In genomic region chr6:47112311-47112710, GRCh38 we compare ENCODE assay signal across 19 cellular contexts.
DNase-seq lines count a peak whose midpoint lies in the region; ATAC-seq, FAIRE-seq and TF ChIP-seq lines count a peak whose summit lies in the region.
"Had no signal": no experiment of that assay in that cellular context is flagged by ENCODE, and none has a peak within 500 bp of the region (broad histone marks: within the 10 kb centered on the region; RNA-seq: fewer than 3 reads in every experiment).

No MANE protein-coding gene starts in this region.

- H2BK15ac ChIP-seq in H1 (ENCODE audit: low read length) (no peak overlapping the region), mesenchymal stem cell (ENCODE audit: low read depth, poor library complexity, severe bottlenecking) (no peak overlapping the region)

- H4K8ac ChIP-seq in H1 (ENCODE audit: extremely low read depth, insufficient read depth, low read length): no peak overlapping the region
- H4K8ac ChIP-seq in mesenchymal stem cell (ENCODE audit: low read length): no peak overlapping the region

- no peak overlapping the region for H2BK120ac ChIP-seq in H1 (replicated peaks; ENCODE audit: low read depth, low read length)
- no peak overlapping the region for H2BK120ac ChIP-seq in mesenchymal stem cell (ENCODE audit: low read depth, low read length)

- TF ChIP-seq CTCF in HepG2 (CRISPR knock-in tag; IDR thresholded peaks at IDR 0.05) (no peak), right lobe of liver (IDR thresholded peaks at IDR 0.05) (no peak), RWPE2 (IDR thresholded peaks at IDR 0.05; ENCODE audit: poor library complexity, severe bottlenecking) (no peak), H1 (IDR thresholded peaks at IDR 0.05; ENCODE audit: control extremely low read depth in 1 of 3, insufficient read depth in 1 of 3, low read depth in 1 of 3, low read length in 3 of 3) (no peak)

- TF ChIP-seq EP300 in HepG2 (IDR thresholded peaks at IDR 0.05; ENCODE audit: low read depth in 2 of 2, low read length in 2 of 2): no peak
- no peak for TF ChIP-seq EP300 in HepG2 (CRISPR knock-in tag; IDR thresholded peaks at IDR 0.05; ENCODE audit: borderline replicate concordance)
- no peak for TF ChIP-seq EP300 in H1 (IDR thresholded peaks at IDR 0.05; ENCODE audit: borderline replicate concordance in 1 of 2, low read depth in 2 of 2, low read length in 2 of 2)

- WGBS in HepG2 (ENCODE audit: low lambda C conversion rate): 97% methylated on average over 1 of the region's 1 CpG
- 100% methylated on average over 1 of the region's 1 CpG for WGBS in right lobe of liver (ENCODE audit: insufficient coverage, low coverage, low lambda C conversion rate, missing lambda C conversion rate)
- WGBS in H1 (ENCODE audit: extremely low coverage in 1 of 2, insufficient coverage in 1 of 2, insufficient read length in 1 of 2, insufficient replicate concordance in 2 of 2, low coverage in 1 of 2, low lambda C conversion rate in 2 of 2, missing lambda C conversion rate in 1 of 2), 2 experiments: 88% methylated on average over 1 of the region's 1 CpG; no CpG with 5 or more reads in 1 of the 2 experiments
- no CpG with 5 or more reads among the region's 1 CpG for WGBS in mesenchymal stem cell

- H3K56ac ChIP-seq in H1 (replicated peaks; ENCODE audit: insufficient read length, low read depth, low read length): no peak overlapping the region

- H3K14ac ChIP-seq in H1 (ENCODE audit: insufficient read length) (no peak overlapping the region), mesenchymal stem cell (ENCODE audit: low read length in 2 of 2) (no peak overlapping the region)

- FAIRE-seq in HepG2 (lab: Jason Lieb, UNC) (no peak), H1 (lab: Jason Lieb, UNC) (no peak)
- FAIRE-seq: D721Med had no signal

- no peaks in the 10 kb centered on the region for H4K20me1 ChIP-seq in HepG2 (ENCODE audit: insufficient read depth, low read length)
- H4K20me1 ChIP-seq in H1 (replicated peaks in 1 of 2; ENCODE audit: control insufficient read depth in 1 of 2, insufficient read depth in 2 of 2, low read length in 2 of 2): no peaks in the 10 kb centered on the region
- H4K20me1 ChIP-seq: BLaER1 treated with 17β-estradiol and CSF1 and Interleukin-3, amounts not matched to agents 10 nM and 100 nM had no signal

- H3K9me3 ChIP-seq in HepG2 (ENCODE audit: low read length): no peaks in the 10 kb centered on the region
- no peaks in the 10 kb centered on the region for H3K9me3 ChIP-seq in right lobe of liver
- no peaks in the 10 kb centered on the region for H3K9me3 ChIP-seq in RWPE2 (ENCODE audit: severe bottlenecking)
- H3K9me3 ChIP-seq in H1 (ENCODE audit: insufficient read depth in 2 of 2, low read depth in 1 of 2, low read length in 1 of 2): no peaks in the 10 kb centered on the region
- H3K9me3 ChIP-seq in mesenchymal stem cell (ENCODE audit: control insufficient read depth, low read length): no peaks in the 10 kb centered on the region
- H3K9me3 ChIP-seq: BLaER1 treated with 17β-estradiol and CSF1 and Interleukin-3, amounts not matched to agents 10 nM and 100 nM; Peyer's patch had no signal

- no peak overlapping the region for H4K5ac ChIP-seq in H1 (ENCODE audit: insufficient read length, low read depth, low read length)

- H3K9ac ChIP-seq in HepG2 (ENCODE audit: insufficient read depth, low read depth, low read length): 0 out of 2 replicates have a peak overlapping the region, but pooled peaks have one; percentile 7
- H3K9ac ChIP-seq in H1 (replicated peaks in 1 of 4; ENCODE audit: extremely low read depth in 1 of 4, low read depth in 3 of 4, low read length in 3 of 4): no peak overlapping the region
- H3K9ac ChIP-seq in mesenchymal stem cell (ENCODE audit: low read length): no peak overlapping the region
- H3K9ac ChIP-seq: BLaER1 treated with 17β-estradiol and CSF1 and Interleukin-3, amounts not matched to agents 10 nM and 100 nM had no signal

- no peaks in the 10 kb centered on the region for H3K27me3 ChIP-seq in HepG2 (ENCODE audit: control insufficient read depth in 1 of 2, insufficient read depth in 2 of 2, low read length in 2 of 2)
- H3K27me3 ChIP-seq in right lobe of liver: no peaks in the 10 kb centered on the region
- no peaks in the 10 kb centered on the region for H3K27me3 ChIP-seq in RWPE2 (ENCODE audit: insufficient read depth, poor library complexity, severe bottlenecking)
- H3K27me3 ChIP-seq in H1 (replicated peaks in 1 of 4; ENCODE audit: control insufficient read depth in 3 of 4, extremely low read depth in 1 of 4, insufficient read depth in 3 of 4, low read length in 3 of 4): no peaks in the 10 kb centered on the region
- H3K27me3 ChIP-seq in mesenchymal stem cell (ENCODE audit: control insufficient read depth in 1 of 2, insufficient read depth in 1 of 2, low read length in 2 of 2): no peaks in the 10 kb centered on the region
- H3K27me3 ChIP-seq: Peyer's patch had no signal

- H3K23ac ChIP-seq in H1 (ENCODE audit: insufficient read length) (no peak overlapping the region), mesenchymal stem cell (ENCODE audit: low read length in 2 of 2) (no peak overlapping the region)

- intact Hi-C loops in HepG2 (cut with micrococcal nuclease; ENCODE audit: unreplicated experiment): no loop called here
- intact Hi-C loops in right lobe of liver (cut with DNase I): no loop called here

- H2BK5ac ChIP-seq in H1 (ENCODE audit: low read depth, low read length) (no peak overlapping the region), mesenchymal stem cell (ENCODE audit: low read depth, low read length, poor library complexity, severe bottlenecking) (no peak overlapping the region)

- H3K4me2 ChIP-seq in HepG2 (ENCODE audit: low read depth, low read length) (no peak overlapping the region), H1 (ENCODE audit: insufficient read depth in 1 of 2, low read depth in 2 of 2, low read length in 2 of 2) (no peak overlapping the region), mesenchymal stem cell (ENCODE audit: low read length, poor library complexity, severe bottlenecking) (no peak overlapping the region)

- H3K4me1 ChIP-seq in HepG2 (ENCODE audit: insufficient read depth, low read length) (peaks cover 44% of the 10 kb centered on the region), right lobe of liver (no peaks in the 10 kb centered on the region), RWPE2 (ENCODE audit: insufficient read depth, poor library complexity, severe bottlenecking) (peaks cover 23% of the 10 kb centered on the region), H1 (replicated peaks in 1 of 4; ENCODE audit: control insufficient read depth in 3 of 4, insufficient read depth in 4 of 4, low read length in 3 of 4) (peaks cover 0 to 1% (median under 1%) of the 10 kb centered on the region in 4 experiments; a peak in 3 of 7 replicates), mesenchymal stem cell (ENCODE audit: control insufficient read depth, insufficient read depth, low read depth, low read length) (peaks cover 9% of the 10 kb centered on the region)

- ATAC-seq in HepG2: no peak
- ATAC-seq in right lobe of liver: no peak
- ATAC-seq in RWPE2 (ENCODE audit: low read depth): no peak
- ATAC-seq in GM21528 (IDR thresholded peaks at IDR 0.05; ENCODE audit: low FRiP score, unreplicated experiment): no peak
- ATAC-seq: CD8-positive, alpha-beta T cell had no signal

- H3K23me2 ChIP-seq in H1 (ENCODE audit: low read depth, low read length): no peaks in the 10 kb centered on the region

- H2AK5ac ChIP-seq in H1 (ENCODE audit: low read depth, low read length): no peak overlapping the region
- no peak overlapping the region for H2AK5ac ChIP-seq in mesenchymal stem cell (ENCODE audit: low read length, severe bottlenecking)

- no peak overlapping the region for H2BK20ac ChIP-seq in H1 (ENCODE audit: low read length)

- TF ChIP-seq POLR2A in HepG2 (IDR thresholded peaks at IDR 0.05; ENCODE audit: insufficient read depth in 1 of 2, low read depth in 2 of 2, low read length in 2 of 2) (no peak), right lobe of liver (IDR thresholded peaks at IDR 0.05) (no peak), H1 (IDR thresholded peaks at IDR 0.05; ENCODE audit: control extremely low read depth in 1 of 2, low read depth in 2 of 2, low read length in 2 of 2) (no peak)

- CTCF ChIA-PET in HepG2 (lab: Yijun Ruan, JAX; ENCODE audit: low intra/inter-chr PET ratio, low total read pairs) (no interaction called here), H1 (lab: Charles Lee; ENCODE audit: partially characterized antibody) (interaction anchor here (0.5 kb wide), 1 partner anchor 225 kb away, joined by 4 read pairs; no protein-coding TSS in a partner anchor)

- no peak overlapping the region for H2BK12ac ChIP-seq in H1 (ENCODE audit: low read depth, low read length)
- no peak overlapping the region for H2BK12ac ChIP-seq in mesenchymal stem cell (ENCODE audit: low read length in 2 of 2)

- DNase-seq in HepG2 (ENCODE audit: low spot score) (no peak), right lobe of liver (no peak), RWPE2 (ENCODE audit: low spot score) (no peak), H1 (ENCODE audit: low read depth in 1 of 2, low spot score in 2 of 2) (no peak), NCI-H82 treated with DMSO at 0.1 percent for 48 hours (lab: John Stamatoyannopoulos, UW; ENCODE audit: unreplicated experiment) (no peak), mesenchymal stem cell (no peak)
- DNase-seq in activated CD4-positive, alpha-beta T cell treated with anti-CD3 and anti-CD28 coated beads, Interleukin-2, amount 50 U/mL, for 1 hour: no peak
- DNase-seq: CD8-positive, alpha-beta T cell; DMS79; H9; Kasumi-1; NCI-H1092 treated with DMSO at 0.1 percent for 48 hours; NCI-H2081; NCI-H510A; Right ventricle myocardium superior had no signal

- H3K36me3 ChIP-seq in HepG2 (replicated peaks in 1 of 2; ENCODE audit: control insufficient read depth in 1 of 2, insufficient read depth in 2 of 2, low read length in 2 of 2): no peaks in the 10 kb centered on the region
- no peaks in the 10 kb centered on the region for H3K36me3 ChIP-seq in right lobe of liver
- no peaks in the 10 kb centered on the region for H3K36me3 ChIP-seq in RWPE2 (ENCODE audit: low read depth)
- H3K36me3 ChIP-seq in H1 (ENCODE audit: control insufficient read depth in 2 of 4, insufficient read depth in 4 of 4, low read length in 3 of 4): no peaks in the 10 kb centered on the region
- H3K36me3 ChIP-seq in mesenchymal stem cell (ENCODE audit: control insufficient read depth in 1 of 2, insufficient read depth in 2 of 2, low read depth in 1 of 2, low read length in 2 of 2): no peaks in the 10 kb centered on the region
- H3K36me3 ChIP-seq: BLaER1 treated with 17β-estradiol and CSF1 and Interleukin-3, amounts not matched to agents 10 nM and 100 nM; Peyer's patch had no signal

- H3K4ac ChIP-seq in H1 (replicated peaks; ENCODE audit: insufficient read length, low read depth, low read length) (no peak overlapping the region), mesenchymal stem cell (ENCODE audit: low read depth in 1 of 2, low read length in 2 of 2) (no peak overlapping the region)

- no peaks in the 10 kb centered on the region for H3K79me1 ChIP-seq in H1 (ENCODE audit: low read depth, low read length)
- H3K79me1 ChIP-seq in mesenchymal stem cell (replicated peaks; ENCODE audit: low read length, poor library complexity, severe bottlenecking): no peaks in the 10 kb centered on the region

- H3K79me2 ChIP-seq in HepG2 (ENCODE audit: insufficient read depth, low read length) (no peaks in the 10 kb centered on the region), H1 (ENCODE audit: control insufficient read depth in 1 of 2, insufficient read depth in 2 of 2, low read length in 2 of 2) (no peaks in the 10 kb centered on the region)

- POLR2A ChIA-PET in HepG2 (lab: Yijun Ruan, JAX) (interaction anchor here (0.7 to 1.2 kb wide), 5 partner anchors 15 to 365 kb away, joined by 3 to 7 read pairs (median 3); partner anchors contain the start of gene CD2AP), H1 (lab: Charles Lee; ENCODE audit: partially characterized antibody) (interaction anchor here (1.1 kb wide), 1 partner anchor 11 kb away, joined by 5 read pairs; no protein-coding TSS in a partner anchor)

- in situ Hi-C loops in HepG2 (cut with HindIII; ENCODE audit: extremely low pct_ligation_motif_present, low pct_unique_long_range_greater_than_20kb): no loop called here

- H2AFZ ChIP-seq in HepG2 (ENCODE audit: low read length): no peak overlapping the region
- H2AFZ ChIP-seq in H1 (ENCODE audit: low read length): 0 out of 2 replicates have a peak overlapping the region, but pooled peaks have one; percentile 25
- no peak overlapping the region for H2AFZ ChIP-seq in mesenchymal stem cell (ENCODE audit: low read depth, low read length)

- H3K27ac ChIP-seq in HepG2 (ENCODE audit: extremely low read length, insufficient read depth, low read length) (no peak overlapping the region), right lobe of liver (no peak overlapping the region), RWPE2 (ENCODE audit: poor library complexity, severe bottlenecking) (peak overlapping the region; percentile 70), H1 (ENCODE audit: low read depth, low read length) (no peak overlapping the region), mesenchymal stem cell (ENCODE audit: low read length, poor library complexity, severe bottlenecking) (no peak overlapping the region)
- H3K27ac ChIP-seq: BLaER1 treated with 17β-estradiol and CSF1 and Interleukin-3, amounts not matched to agents 10 nM and 100 nM; Peyer's patch had no signal

- BruUV-seq in HepG2 (replicated peaks; lab: Mats Ljungman, UMichigan): no TSS peak

- H3K18ac ChIP-seq in H1 (ENCODE audit: extremely low read depth, low read length) (no peak overlapping the region), mesenchymal stem cell (ENCODE audit: low read depth in 1 of 2, low read length in 2 of 2) (peak overlapping the region in 1 of 2 experiments; percentile 23)

- no peak for TF ChIP-seq RAD21 in HepG2 (CRISPR knock-in tag; IDR thresholded peaks at IDR 0.05)
- no peak for TF ChIP-seq RAD21 in H1 (IDR thresholded peaks at IDR 0.05 in 1 of 2, conservative IDR thresholded peaks at IDR 0.05 in 1 of 2; ENCODE audit: low read depth in 2 of 2, low read length in 2 of 2)

- no peak overlapping the region for H4K91ac ChIP-seq in H1 (replicated peaks; ENCODE audit: insufficient read length, low read length)
- no peak overlapping the region for H4K91ac ChIP-seq in mesenchymal stem cell (ENCODE audit: low read length)

- H3K4me3 ChIP-seq in HepG2 (replicated peaks in 1 of 3; ENCODE audit: insufficient read depth in 1 of 3, low read depth in 2 of 3, low read length in 3 of 3) (no peak overlapping the region), right lobe of liver (no peak overlapping the region), RWPE2 (ENCODE audit: severe bottlenecking) (no peak overlapping the region), H1 (ENCODE audit: extremely low read depth in 1 of 4, insufficient read depth in 2 of 4, low read depth in 3 of 4, low read length in 4 of 4) (no peak overlapping the region), mesenchymal stem cell (ENCODE audit: insufficient read depth in 1 of 2, low read depth in 1 of 2, low read length in 2 of 2) (no peak overlapping the region)
- H3K4me3 ChIP-seq: BLaER1 treated with 17β-estradiol and CSF1 and Interleukin-3, amounts not matched to agents 10 nM and 100 nM; Peyer's patch had no signal
